In the genomic region with DNA sequence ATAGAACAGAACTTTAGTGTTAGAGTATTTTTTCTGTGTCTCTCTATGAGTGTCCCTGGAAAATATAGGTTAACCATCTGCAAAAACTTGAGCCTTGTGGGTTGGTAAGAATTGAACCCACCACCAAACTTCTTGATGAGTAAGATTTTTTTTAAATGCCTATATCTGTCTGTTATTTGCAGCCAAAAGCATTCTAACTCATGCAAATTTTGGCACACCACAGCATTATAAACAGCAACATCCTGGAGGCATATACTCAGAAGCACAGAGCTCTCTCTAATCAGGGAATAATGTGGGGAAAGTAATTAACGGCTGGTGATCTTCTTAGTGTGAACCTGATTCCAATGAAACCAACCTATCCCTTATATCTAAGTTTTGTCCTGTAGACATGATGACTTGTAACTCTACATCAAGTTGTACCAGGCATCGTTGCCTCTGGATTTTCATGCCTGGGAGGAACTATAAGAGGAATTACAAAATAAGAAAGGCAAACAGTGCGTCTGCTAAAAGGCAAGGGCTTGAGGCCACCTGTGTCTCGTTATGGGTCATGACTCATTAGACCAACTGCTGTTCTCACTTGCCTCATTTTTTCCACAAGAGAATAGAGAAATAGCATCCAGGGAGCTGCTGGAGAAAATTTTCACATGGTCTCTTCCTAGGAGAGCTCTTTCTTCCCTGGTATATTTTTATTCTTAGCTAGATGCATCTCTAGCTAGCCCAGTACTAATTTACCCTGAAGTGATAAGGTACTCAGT, we compare ENCODE assay signal across 9 cellular contexts.
DNase-seq lines count a peak whose midpoint lies in the region; ATAC-seq and TF ChIP-seq lines count a peak whose summit lies in the region.
"Had no signal": no experiment of that assay in that cellular context is flagged by ENCODE, and none has a peak within 500 bp of the region (broad histone marks: within the 10 kb centered on the region; RNA-seq: fewer than 3 reads in every experiment).

No MANE protein-coding gene starts in this region.

- H3K36me3 Mint-ChIP-seq in GM23338 (ENCODE audit: low read depth): no peaks in the 10 kb centered on the region
- no peaks in the 10 kb centered on the region for H3K36me3 Mint-ChIP-seq in activated T-cell treated with anti-CD3 and anti-CD28 coated beads, Interleukin-2, amount 50 U/mL, for 4 hours (ENCODE audit: insufficient read depth)
- H3K36me3 Mint-ChIP-seq: naive thymus-derived CD8-positive, alpha-beta T cell had no signal

- no peak overlapping the region for H3K4me3 ChIP-seq in GM23338
- H3K4me3 ChIP-seq in fibroblast of the aortic adventitia (ENCODE audit: low read depth, low read length): no peak overlapping the region

- peaks cover 3% of the 10 kb centered on the region for H3K27me3 Mint-ChIP-seq in GM23338 (ENCODE audit: insufficient read depth, low read depth, poor library complexity)
- peaks cover 7% of the 10 kb centered on the region for H3K27me3 Mint-ChIP-seq in activated T-cell treated with anti-CD3 and anti-CD28 coated beads, Interleukin-2, amount 50 U/mL, for 4 hours (ENCODE audit: low read depth)

- TF ChIP-seq CTCF in GM23338 (conservative IDR thresholded peaks at IDR 0.05; ENCODE audit: low read depth in 2 of 2) (no peak), fibroblast of the aortic adventitia (IDR thresholded peaks at IDR 0.05; ENCODE audit: insufficient read depth, low read length) (no peak)

- DNase-seq in GM23338 (ENCODE audit: low spot score) (no peak), NOMO-1 treated with DMSO at 0.1 percent for 48 hours (lab: John Stamatoyannopoulos, UW; ENCODE audit: unreplicated experiment) (peak; percentile 51), fibroblast of the aortic adventitia (ENCODE audit: low read depth) (peak; percentile 97), renal cortical epithelial cell (ENCODE audit: low read depth) (peak; percentile 52), Ammon's horn (ENCODE audit: low spot score) (no peak), NCI-H2196 treated with DMSO at 0.1 percent for 48 hours (lab: John Stamatoyannopoulos, UW; ENCODE audit: unreplicated experiment) (no peak)
- DNase-seq in activated T-cell treated with anti-CD3 and anti-CD28 coated beads, Interleukin-2, amount 50 U/mL, for 4 hours: no peak
- DNase-seq: naive thymus-derived CD8-positive, alpha-beta T cell had no signal

- H4K20me1 ChIP-seq in GM23338 (replicated peaks; ENCODE audit: insufficient read depth): no peaks in the 10 kb centered on the region

- H2AFZ ChIP-seq in GM23338: peak overlapping the region; percentile 29; the same call in 1 of the 2 replicates

- no peak overlapping the region for H3K27ac Mint-ChIP-seq in GM23338
- H3K27ac Mint-ChIP-seq: naive thymus-derived CD8-positive, alpha-beta T cell had no signal

- no peaks in the 10 kb centered on the region for H3K9me3 Mint-ChIP-seq in GM23338
- no peaks in the 10 kb centered on the region for H3K9me3 Mint-ChIP-seq in activated T-cell treated with anti-CD3 and anti-CD28 coated beads, Interleukin-2, amount 50 U/mL, for 4 hours
- H3K9me3 Mint-ChIP-seq: naive thymus-derived CD8-positive, alpha-beta T cell had no signal

- no peaks in the 10 kb centered on the region for H3K79me2 ChIP-seq in GM23338 (replicated peaks; ENCODE audit: insufficient read depth)

- no peak for ATAC-seq in GM23338
- ATAC-seq in GM19463 (IDR thresholded peaks at IDR 0.05; ENCODE audit: unreplicated experiment): no peak
- ATAC-seq in activated T-cell treated with anti-CD3 and anti-CD28 coated beads, Interleukin-2, amount 50 U/mL, for 4 hours: no peak
- ATAC-seq: naive thymus-derived CD8-positive, alpha-beta T cell had no signal

- no peak overlapping the region for H3K4me3 Mint-ChIP-seq in GM23338
- no peak overlapping the region for H3K4me3 Mint-ChIP-seq in activated T-cell treated with anti-CD3 and anti-CD28 coated beads, Interleukin-2, amount 50 U/mL, for 4 hours
- H3K4me3 Mint-ChIP-seq: naive thymus-derived CD8-positive, alpha-beta T cell had no signal

- no peak overlapping the region for H3K4me2 ChIP-seq in GM23338

- H3K4me1 Mint-ChIP-seq in GM23338: peaks cover 13% of the 10 kb centered on the region
- no peaks in the 10 kb centered on the region for H3K4me1 Mint-ChIP-seq in activated T-cell treated with anti-CD3 and anti-CD28 coated beads, Interleukin-2, amount 50 U/mL, for 4 hours (ENCODE audit: low read depth)

- no peaks in the 10 kb centered on the region for H3K4me1 ChIP-seq in GM23338 (ENCODE audit: insufficient read depth)

- H3K9me2 ChIP-seq in GM23338 (ENCODE audit: insufficient read depth): peaks cover 6% of the 10 kb centered on the region; the same call in 1 of the 2 replicates

- no peaks in the 10 kb centered on the region for H3F3A ChIP-seq in GM23338 (replicated peaks; ENCODE audit: low read depth)

- no peaks in the 10 kb centered on the region for H3K36me3 ChIP-seq in GM23338 (ENCODE audit: insufficient read depth)

- no peak overlapping the region for H3K27ac ChIP-seq in GM23338 (ENCODE audit: low read depth)

- H3K27me3 ChIP-seq in GM23338 (ENCODE audit: insufficient read depth): no peaks in the 10 kb centered on the region

TF ChIP-seq in GM23338, 12 proteins besides CTCF, POLR2A, EP300 and RAD21 (continues in another document):
- TF ChIP-seq CREB1 (CRISPR knock-in tag; IDR thresholded peaks at IDR 0.05; ENCODE audit: low read depth) (no peak), STAT1 (IDR thresholded peaks at IDR 0.05; ENCODE audit: unreplicated experiment) (no peak), EZH2phosphoT487 (IDR thresholded peaks at IDR 0.05; ENCODE audit: unreplicated experiment) (no peak), ZNF114 (CRISPR knock-in tag; IDR thresholded peaks at IDR 0.05) (no peak), ZNF331 (CRISPR knock-in tag; IDR thresholded peaks at IDR 0.05; ENCODE audit: low read depth) (no peak)
- TF ChIP-seq, protein P1, sequence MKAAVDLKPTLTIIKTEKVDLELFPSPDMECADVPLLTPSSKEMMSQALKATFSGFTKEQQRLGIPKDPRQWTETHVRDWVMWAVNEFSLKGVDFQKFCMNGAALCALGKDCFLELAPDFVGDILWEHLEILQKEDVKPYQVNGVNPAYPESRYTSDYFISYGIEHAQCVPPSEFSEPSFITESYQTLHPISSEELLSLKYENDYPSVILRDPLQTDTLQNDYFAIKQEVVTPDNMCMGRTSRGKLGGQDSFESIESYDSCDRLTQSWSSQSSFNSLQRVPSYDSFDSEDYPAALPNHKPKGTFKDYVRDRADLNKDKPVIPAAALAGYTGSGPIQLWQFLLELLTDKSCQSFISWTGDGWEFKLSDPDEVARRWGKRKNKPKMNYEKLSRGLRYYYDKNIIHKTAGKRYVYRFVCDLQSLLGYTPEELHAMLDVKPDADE (IDR thresholded peaks at IDR 0.05): no peak
- TF ChIP-seq, protein P2, sequence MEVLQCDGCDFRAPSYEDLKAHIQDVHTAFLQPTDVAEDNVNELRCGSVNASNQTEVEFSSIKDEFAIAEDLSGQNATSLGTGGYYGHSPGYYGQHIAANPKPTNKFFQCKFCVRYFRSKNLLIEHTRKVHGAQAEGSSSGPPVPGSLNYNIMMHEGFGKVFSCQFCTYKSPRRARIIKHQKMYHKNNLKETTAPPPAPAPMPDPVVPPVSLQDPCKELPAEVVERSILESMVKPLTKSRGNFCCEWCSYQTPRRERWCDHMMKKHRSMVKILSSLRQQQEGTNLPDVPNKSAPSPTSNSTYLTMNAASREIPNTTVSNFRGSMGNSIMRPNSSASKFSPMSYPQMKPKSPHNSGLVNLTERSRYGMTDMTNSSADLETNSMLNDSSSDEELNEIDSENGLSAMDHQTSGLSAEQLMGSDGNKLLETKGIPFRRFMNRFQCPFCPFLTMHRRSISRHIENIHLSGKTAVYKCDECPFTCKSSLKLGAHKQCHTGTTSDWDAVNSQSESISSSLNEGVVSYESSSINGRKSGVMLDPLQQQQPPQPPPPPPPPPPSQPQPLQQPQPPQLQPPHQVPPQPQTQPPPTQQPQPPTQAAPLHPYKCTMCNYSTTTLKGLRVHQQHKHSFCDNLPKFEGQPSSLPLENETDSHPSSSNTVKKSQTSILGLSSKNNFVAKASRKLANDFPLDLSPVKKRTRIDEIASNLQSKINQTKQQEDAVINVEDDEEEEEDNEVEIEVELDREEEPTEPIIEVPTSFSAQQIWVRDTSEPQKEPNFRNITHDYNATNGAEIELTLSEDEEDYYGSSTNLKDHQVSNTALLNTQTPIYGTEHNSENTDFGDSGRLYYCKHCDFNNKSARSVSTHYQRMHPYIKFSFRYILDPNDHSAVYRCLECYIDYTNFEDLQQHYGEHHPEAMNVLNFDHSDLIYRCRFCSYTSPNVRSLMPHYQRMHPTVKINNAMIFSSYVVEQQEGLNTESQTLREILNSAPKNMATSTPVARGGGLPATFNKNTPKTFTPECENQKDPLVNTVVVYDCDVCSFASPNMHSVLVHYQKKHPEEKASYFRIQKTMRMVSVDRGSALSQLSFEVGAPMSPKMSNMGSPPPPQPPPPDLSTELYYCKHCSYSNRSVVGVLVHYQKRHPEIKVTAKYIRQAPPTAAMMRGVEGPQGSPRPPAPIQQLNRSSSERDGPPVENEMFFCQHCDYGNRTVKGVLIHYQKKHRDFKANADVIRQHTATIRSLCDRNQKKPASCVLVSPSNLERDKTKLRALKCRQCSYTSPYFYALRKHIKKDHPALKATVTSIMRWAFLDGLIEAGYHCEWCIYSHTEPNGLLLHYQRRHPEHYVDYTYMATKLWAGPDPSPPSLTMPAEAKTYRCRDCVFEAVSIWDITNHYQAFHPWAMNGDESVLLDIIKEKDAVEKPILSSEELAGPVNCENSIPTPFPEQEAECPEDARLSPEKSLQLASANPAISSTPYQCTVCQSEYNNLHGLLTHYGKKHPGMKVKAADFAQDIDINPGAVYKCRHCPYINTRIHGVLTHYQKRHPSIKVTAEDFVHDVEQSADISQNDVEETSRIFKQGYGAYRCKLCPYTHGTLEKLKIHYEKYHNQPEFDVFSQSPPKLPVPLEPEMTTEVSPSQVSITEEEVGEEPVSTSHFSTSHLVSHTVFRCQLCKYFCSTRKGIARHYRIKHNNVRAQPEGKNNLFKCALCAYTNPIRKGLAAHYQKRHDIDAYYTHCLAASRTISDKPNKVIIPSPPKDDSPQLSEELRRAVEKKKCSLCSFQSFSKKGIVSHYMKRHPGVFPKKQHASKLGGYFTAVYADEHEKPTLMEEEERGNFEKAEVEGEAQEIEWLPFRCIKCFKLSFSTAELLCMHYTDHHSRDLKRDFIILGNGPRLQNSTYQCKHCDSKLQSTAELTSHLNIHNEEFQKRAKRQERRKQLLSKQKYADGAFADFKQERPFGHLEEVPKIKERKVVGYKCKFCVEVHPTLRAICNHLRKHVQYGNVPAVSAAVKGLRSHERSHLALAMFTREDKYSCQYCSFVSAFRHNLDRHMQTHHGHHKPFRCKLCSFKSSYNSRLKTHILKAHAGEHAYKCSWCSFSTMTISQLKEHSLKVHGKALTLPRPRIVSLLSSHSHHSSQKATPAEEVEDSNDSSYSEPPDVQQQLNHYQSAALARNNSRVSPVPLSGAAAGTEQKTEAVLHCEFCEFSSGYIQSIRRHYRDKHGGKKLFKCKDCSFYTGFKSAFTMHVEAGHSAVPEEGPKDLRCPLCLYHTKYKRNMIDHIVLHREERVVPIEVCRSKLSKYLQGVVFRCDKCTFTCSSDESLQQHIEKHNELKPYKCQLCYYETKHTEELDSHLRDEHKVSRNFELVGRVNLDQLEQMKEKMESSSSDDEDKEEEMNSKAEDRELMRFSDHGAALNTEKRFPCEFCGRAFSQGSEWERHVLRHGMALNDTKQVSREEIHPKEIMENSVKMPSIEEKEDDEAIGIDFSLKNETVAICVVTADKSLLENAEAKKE (CRISPR knock-in tag; IDR thresholded peaks at IDR 0.05): no peak

Comparison
In these comparisons a context has a peak if more than half of its experiments do, and no peak if none do; other contexts are left out.
1. DNase-seq: peak in NOMO-1 treated with DMSO at 0.1 percent for 48 hours (single experiment), fibroblast of the aortic adventitia (single experiment) and renal cortical epithelial cell (single experiment); none in GM23338 (single experiment), Ammon's horn (single experiment), NCI-H2196 treated with DMSO at 0.1 percent for 48 hours (single experiment) and activated T-cell treated with anti-CD3 and anti-CD28 coated beads, Interleukin-2, amount 50 U/mL, for 4 hours (single experiment).